In genomic region chr21:35606578-35606977, GRCh38 we compare ENCODE assay signal across 24 cellular contexts.
DNase-seq lines count a peak whose midpoint lies in the region; ATAC-seq, FAIRE-seq and TF ChIP-seq lines count a peak whose summit lies in the region.
"Had no signal": no experiment of that assay in that cellular context is flagged by ENCODE, and none has a peak within 500 bp of the region (broad histone marks: within the 10 kb centered on the region; RNA-seq: fewer than 3 reads in every experiment).

No MANE protein-coding gene starts in this region.

- H4K20me1 ChIP-seq in osteoblast (ENCODE audit: insufficient read depth, low read length) = no peaks in the 10 kb centered on the region
- H4K20me1 ChIP-seq: BLaER1 had no signal

- no peak for DNase-seq in GM12892 (ENCODE audit: insufficient read length)
- DNase-seq in RWPE1 (ENCODE audit: low spot score) = peak; percentile 24
- DNase-seq in osteoblast (ENCODE audit: insufficient read length, low spot score, missing footprints) = no peak
- DNase-seq in type B pancreatic cell (ENCODE audit: extremely low spot score, unreplicated experiment) = no peak
- DNase-seq: Caco-2; CD4-positive, alpha-beta T cell; DMS 273 treated with DMSO at 0.1 percent for 48 hours; H9; HFFc6; MG63; NCI-H1417; NCI-H1694 treated with DMSO at 0.1 percent for 48 hours; NCI-H446; OCI-M1; RPMI8226; SIG-M5 had no signal

- POLR2A ChIA-PET in RWPE1 (lab: Yijun Ruan, JAX; ENCODE audit: low non-redundant PET) = interaction anchor here (0.6 kb wide), 1 partner anchor 293 kb away, joined by 6 read pairs; no protein-coding TSS in a partner anchor

- no peaks in the 10 kb centered on the region for H3K36me3 Mint-ChIP-seq in type B pancreatic cell

- CTCF ChIA-PET in RWPE1 (lab: Yijun Ruan, JAX) = no interaction called here

- H3K27ac Mint-ChIP-seq in type B pancreatic cell = no peak overlapping the region
- H3K27ac Mint-ChIP-seq: CD4-positive, alpha-beta T cell; H9; HFFc6 had no signal

- H3K27ac ChIP-seq in RWPE1 = no peak overlapping the region
- H3K27ac ChIP-seq in osteoblast (ENCODE audit: low read depth, low read length) = peak overlapping the region; percentile 11
- H3K27ac ChIP-seq: BLaER1, HL-60 had no signal

- peak overlapping the region; percentile 40 for H2AFZ ChIP-seq in osteoblast (ENCODE audit: low read length)

- ATAC-seq in esophagus mucosa (peak; percentile 87), GM21526 (IDR thresholded peaks at IDR 0.05; ENCODE audit: low FRiP score, unreplicated experiment) (no peak), HG02938 (IDR thresholded peaks at IDR 0.05; ENCODE audit: unreplicated experiment) (no peak)
- ATAC-seq: HepG2, K562 had no signal

- no peak for TF ChIP-seq CTCF in RWPE1 (conservative IDR thresholded peaks at IDR 0.05; ENCODE audit: low read depth)
- TF ChIP-seq CTCF in osteoblast (IDR thresholded peaks at IDR 0.05; ENCODE audit: extremely low read depth, low read depth, low read length) = no peak
- TF ChIP-seq CTCF in type B pancreatic cell (conservative IDR thresholded peaks at IDR 0.05) = no peak

- H3K9me3 ChIP-seq in osteoblast (ENCODE audit: low read depth, low read length) = no peaks in the 10 kb centered on the region
- H3K9me3 ChIP-seq: BLaER1, Caco-2, MG63 had no signal

- H3K4me1 ChIP-seq in osteoblast (ENCODE audit: insufficient read depth, low read length) = peaks cover 4% of the 10 kb centered on the region
- H3K4me1 ChIP-seq: BLaER1, Caco-2 had no signal

- no peak overlapping the region for H3K4me2 ChIP-seq in osteoblast (ENCODE audit: insufficient read depth, low read length)
- H3K4me2 ChIP-seq: BLaER1 had no signal

- peak; percentile 38 for FAIRE-seq in GM12892 (lab: Jason Lieb, UNC)
- FAIRE-seq: G401.6, HepG2, K562 had no signal

- no peaks in the 10 kb centered on the region for H3K36me3 ChIP-seq in osteoblast (ENCODE audit: insufficient read depth, low read length)
- H3K36me3 ChIP-seq: BLaER1, MG63 had no signal

- peaks cover 20% of the 10 kb centered on the region for H3K27me3 Mint-ChIP-seq in type B pancreatic cell
- H3K27me3 Mint-ChIP-seq: CD4-positive, alpha-beta T cell had no signal

- H3K9me3 Mint-ChIP-seq in type B pancreatic cell = peaks cover 3% of the 10 kb centered on the region
- H3K9me3 Mint-ChIP-seq: CD4-positive, alpha-beta T cell had no signal

- H3K4me3 Mint-ChIP-seq in type B pancreatic cell = no peak overlapping the region
- H3K4me3 Mint-ChIP-seq: CD4-positive, alpha-beta T cell; H9; HFFc6 had no signal

- no peaks in the 10 kb centered on the region for H3K79me2 ChIP-seq in osteoblast (ENCODE audit: insufficient read depth, low read length)

- no peaks in the 10 kb centered on the region for H3K4me1 Mint-ChIP-seq in type B pancreatic cell (ENCODE audit: unreplicated experiment)

- no peak for TF ChIP-seq POLR2A in GM12892 (IDR thresholded peaks at IDR 0.05; ENCODE audit: low read depth, low read length)

- no peaks in the 10 kb centered on the region for H3K27me3 ChIP-seq in osteoblast (ENCODE audit: insufficient read depth, low read length)
- H3K27me3 ChIP-seq: BLaER1, MG63 had no signal

- H3K4me3 ChIP-seq in osteoblast (ENCODE audit: insufficient read depth, low read length) = no peak overlapping the region
- H3K4me3 ChIP-seq: BLaER1, K562, MG63 had no signal
